In genomic region chr3:188152660-188153497, GRCh38 we compare ENCODE assay signal across 8 cellular contexts. TPM values are rescaled to one million over a fixed set of nuclear protein-coding genes. Genes with fewer than 3 reads are reported as not detected.
DNase-seq lines count a peak whose midpoint lies in the region; ATAC-seq and TF ChIP-seq lines count a peak whose summit lies in the region.

No MANE protein-coding gene starts in this region.

- H3K36me3 ChIP-seq in right atrium auricular region: no peaks in the 10 kb centered on the region
- no peaks in the 10 kb centered on the region for H3K36me3 ChIP-seq in psoas muscle (ENCODE audit: insufficient read depth in 1 of 2, low read depth in 1 of 2)

- H3K4me3 ChIP-seq in right atrium auricular region (peak overlapping the region; percentile 79 to 83), psoas muscle (peak overlapping the region; percentile 80)

- TF ChIP-seq CTCF in right atrium auricular region (IDR thresholded peaks at IDR 0.05): no peak
- TF ChIP-seq CTCF in psoas muscle (IDR thresholded peaks at IDR 0.05): no peak

- peak; percentile 65 for DNase-seq in Daoy (ENCODE audit: low read depth)
- DNase-seq in NAMALWA (ENCODE audit: low spot score): peak; percentile 23
- DNase-seq in amniotic epithelial cell (ENCODE audit: low read depth): peak; percentile 57
- DNase-seq in right atrium auricular region (ENCODE audit: low spot score): peak; percentile 80
- peak; percentile 51 to 80 for DNase-seq in psoas muscle
- no peak for DNase-seq in SKM-1 treated with dmso at 0.1 percent for 144 hours (lab: John Stamatoyannopoulos, UW; ENCODE audit: unreplicated experiment)

- H3K4me1 ChIP-seq in right atrium auricular region: peaks cover 0 to 47% of the 10 kb centered on the region in 2 donors
- H3K4me1 ChIP-seq in psoas muscle: peaks cover 18% of the 10 kb centered on the region

- ATAC-seq in psoas muscle (peak; percentile 45 to 71 (median 58)), HG02970 (IDR thresholded peaks at IDR 0.05; ENCODE audit: low FRiP score, unreplicated experiment) (no peak), GM21367 (IDR thresholded peaks at IDR 0.05; ENCODE audit: unreplicated experiment) (no peak)

- H3K27me3 ChIP-seq in right atrium auricular region: no peaks in the 10 kb centered on the region
- H3K27me3 ChIP-seq in psoas muscle (ENCODE audit: insufficient read depth in 3 of 3, low read length in 2 of 3): no peaks in the 10 kb centered on the region

- H3K27ac ChIP-seq in right atrium auricular region (peak overlapping the region; percentile 97 to 98), psoas muscle (peak overlapping the region; percentile 91)

- H3K9me3 ChIP-seq in right atrium auricular region: no peaks in the 10 kb centered on the region
- H3K9me3 ChIP-seq in psoas muscle: no peaks in the 10 kb centered on the region

- 19 to 25% (median 23%) methylated on average over 27 of the region's 27 CpGs for WGBS in psoas muscle, 3 donors

- intact Hi-C loops in psoas muscle (cut with DNase I): loop anchor here (5.0 to 10.0 kb wide), 4 partner anchors 112 to 802 kb away; no protein-coding TSS in a partner anchor

RNA-seq across cellular contexts. Expression of gene LPP, which starts 1.1 kb away (rescaled TPM):
- 18.1 and 45.7 TPM in 2 replicates for total RNA-seq in Daoy (2014; rRNA removed; shearing (Covaris generic))
- total RNA-seq in right atrium auricular region (100 to 1,000 TPM; 117 to 186 TPM), psoas muscle (10 to 100 TPM; 42.8 to 80.3 (median 58.3) TPM)
- 1 to 10 TPM; 2.6 to 8.7 (median 3.1) TPM for polyA plus RNA-seq in psoas muscle

Comparison
In these comparisons a context has a peak if more than half of its experiments do, and no peak if none do; other contexts are left out.
1. ATAC-seq: peak in psoas muscle (4 of 4); none in HG02970 (single experiment) and GM21367 (single experiment).